ENCODE assay signal across 8 cellular contexts in the genomic region with DNA sequence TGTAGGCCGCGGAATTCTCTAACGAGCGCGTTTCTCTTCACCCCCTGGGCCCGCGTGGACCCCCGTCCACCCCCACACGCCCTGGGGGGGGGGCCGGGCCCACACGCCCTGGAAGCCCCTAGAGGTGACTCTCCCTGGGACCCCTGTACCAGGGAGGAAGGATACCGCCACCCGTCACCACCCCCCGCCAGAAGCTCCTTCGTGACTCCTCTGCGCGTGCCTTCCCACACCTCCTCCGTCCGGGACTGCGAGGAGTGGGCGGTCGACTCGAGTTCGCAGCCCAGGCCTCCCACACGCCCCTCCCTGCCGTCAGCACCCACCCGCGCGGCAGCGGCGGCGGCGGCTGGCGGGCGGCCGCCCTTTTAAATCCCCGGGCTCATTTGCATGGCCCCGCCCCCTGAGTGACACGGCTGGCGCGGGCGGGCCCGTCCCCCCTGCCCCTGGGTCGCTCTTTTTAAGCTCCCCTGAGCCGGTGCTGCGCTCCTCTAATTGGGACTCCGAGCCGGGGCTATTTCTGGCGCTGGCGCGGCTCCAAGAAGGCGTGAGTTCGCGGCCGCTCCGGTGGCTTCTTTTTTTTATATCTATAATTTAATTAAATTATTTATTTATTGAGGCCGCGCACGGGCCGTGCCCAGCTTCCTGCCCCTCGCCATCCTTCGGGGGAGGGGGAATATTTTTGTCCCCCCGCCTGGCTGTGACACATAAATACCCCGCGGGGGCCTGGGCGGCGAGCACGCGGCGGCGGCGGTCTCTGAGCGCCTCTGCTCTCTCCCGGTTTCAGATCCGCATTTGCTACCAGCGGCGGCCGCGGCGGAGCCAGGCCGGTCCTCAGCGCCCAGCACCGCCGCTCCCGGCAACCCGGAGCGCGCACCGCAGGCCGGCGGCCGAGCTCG. TPM values are rescaled to one million over a fixed set of nuclear protein-coding genes. Genes with fewer than 3 reads are reported as not detected.
DNase-seq lines count a peak whose midpoint lies in the region; ATAC-seq lines count a peak whose summit lies in the region.

A gene with protein sequence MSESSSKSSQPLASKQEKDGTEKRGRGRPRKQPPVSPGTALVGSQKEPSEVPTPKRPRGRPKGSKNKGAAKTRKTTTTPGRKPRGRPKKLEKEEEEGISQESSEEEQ (plus strand): TSS at position 451 of the 893 bp plus-strand sequence. CDS start 3,908 bp downstream, outside the sequence.

- peak; percentile 89 for DNase-seq in AG08395 (ENCODE audit: low spot score)
- peak; percentile 85 to 96 for DNase-seq in NCI-H446 (lab: John Stamatoyannopoulos, UW)
- peak; percentile 87 for DNase-seq in activated CD4-positive, alpha-beta T cell treated with anti-CD3 and anti-CD28 coated beads for 1 hour
- peak; percentile 94 for DNase-seq in cerebellum (ENCODE audit: low spot score)
- DNase-seq in kidney glomerular epithelial cell (lab: John Stamatoyannopoulos, UW), result peak; percentile 67
- DNase-seq in stimulated activated CD4-positive, alpha-beta T cell treated with anti-CD3 and anti-CD28 coated beads, Interleukin-1b, Interleukin-23, amount 100 ng/mL, for 1 hour (ENCODE audit: low read depth in 2 of 2), result peak; percentile 81 to 89

- peak; percentile 61 for ATAC-seq in GM19025 (IDR thresholded peaks at IDR 0.05; ENCODE audit: low read depth, unreplicated experiment)
- ATAC-seq in HG03196 (IDR thresholded peaks at IDR 0.05; ENCODE audit: unreplicated experiment), result peak; percentile 54

RNA-seq across cellular contexts. Expression of the gene that starts here (rescaled TPM):
- 17.6 TPM for total RNA-seq in cerebellum

Comparison
In these comparisons a context has a peak if more than half of its experiments do, and no peak if none do; other contexts are left out.
1. Peak in every context shown above with its lines: DNase-seq and ATAC-seq.